In the genomic region with DNA sequence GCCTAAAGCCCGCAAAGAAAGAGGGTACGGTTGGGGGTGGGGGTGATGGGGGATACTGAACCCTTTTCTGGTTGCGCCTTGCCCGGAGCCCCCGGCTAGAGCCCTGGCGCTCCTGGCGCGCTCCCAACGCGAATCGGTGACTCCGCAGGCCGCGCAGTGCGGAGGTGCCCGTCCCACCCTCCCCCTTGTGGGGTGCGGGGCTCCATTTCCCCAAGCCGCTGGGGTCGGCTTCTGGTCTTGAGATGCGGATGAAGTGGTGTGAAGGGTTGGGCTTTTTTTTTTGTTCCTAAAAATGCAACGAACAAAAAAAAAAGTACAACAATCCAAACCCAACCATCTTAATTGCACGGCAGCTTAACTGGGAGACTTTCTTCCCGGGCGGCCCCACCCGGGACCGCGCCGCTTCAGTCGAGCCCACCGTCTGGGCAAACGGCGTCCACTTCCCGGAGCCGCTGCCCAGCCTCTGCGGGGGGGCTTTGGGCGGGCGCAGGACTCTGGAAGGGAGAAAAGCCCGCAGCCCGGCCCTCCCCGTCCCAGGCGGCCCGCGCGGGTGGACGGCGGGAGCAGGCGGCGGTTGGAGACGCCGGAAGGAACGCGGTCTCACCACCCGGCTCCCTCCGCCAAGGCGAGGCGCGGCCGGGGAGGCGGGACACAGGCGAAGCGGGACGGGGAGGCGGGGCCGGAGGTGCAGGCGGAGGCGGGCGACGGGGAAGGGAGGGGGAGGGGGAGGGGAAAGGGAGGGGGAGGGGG, we compare ENCODE assay signal across 8 cellular contexts. TPM values are rescaled to one million over a fixed set of nuclear protein-coding genes. Genes with fewer than 3 reads are reported as not detected.
DNase-seq lines count a peak whose midpoint lies in the region; ATAC-seq, FAIRE-seq and TF ChIP-seq lines count a peak whose summit lies in the region.

No MANE protein-coding gene starts in this region.

- no peak for TF ChIP-seq RAD21 in A549 (conservative IDR thresholded peaks at IDR 0.05 in 1 of 2, IDR thresholded peaks at IDR 0.05 in 1 of 2)

- no peak; a peak in 1 of 5 replicates for TF ChIP-seq EP300 in A549 (IDR thresholded peaks at IDR 0.05)

- H3K4me2 ChIP-seq in A549 = peak overlapping the region; percentile 95

- H3K27ac Mint-ChIP-seq in activated CD4-positive, alpha-beta T cell treated with anti-CD3 and anti-CD28 coated beads, Interleukin-2, amount 10 ng/mL, durations not matched to agents 24 days and 14 days = peak overlapping the region; percentile 81

- intact Hi-C loops in activated CD4-positive, alpha-beta T cell treated with anti-CD3 and anti-CD28 coated beads, Interleukin-2, amount 10 ng/mL, durations not matched to agents 24 days and 14 days (cut with micrococcal nuclease) = loop anchor here (2.0 to 5.0 kb wide), 5 partner anchors 204 to 896 kb away; partner anchors contain the start of genes EBPL and KPNA3

- peaks cover 44% of the 10 kb centered on the region for H3K36me3 Mint-ChIP-seq in activated CD4-positive, alpha-beta T cell treated with anti-CD3 and anti-CD28 coated beads, Interleukin-2, amount 10 ng/mL, durations not matched to agents 24 days and 14 days (ENCODE audit: low read depth)

- H3K9me3 ChIP-seq in A549 = no peaks in the 10 kb centered on the region

- peaks cover 32% of the 10 kb centered on the region for H3K4me1 Mint-ChIP-seq in activated CD4-positive, alpha-beta T cell treated with anti-CD3 and anti-CD28 coated beads, Interleukin-2, amount 10 ng/mL, durations not matched to agents 24 days and 14 days

- TF ChIP-seq POLR2A in A549 (IDR thresholded peaks at IDR 0.05; ENCODE audit: low read length) = peak; percentile 58

- no peaks in the 10 kb centered on the region for H3K9me3 Mint-ChIP-seq in activated CD4-positive, alpha-beta T cell treated with anti-CD3 and anti-CD28 coated beads, Interleukin-2, amount 10 ng/mL, durations not matched to agents 24 days and 14 days

- peak; percentile 52 to 91 for DNase-seq in A549 (ENCODE audit: low read depth in 1 of 2, low spot score in 1 of 2)
- DNase-seq in NCI-H345 treated with DMSO at 0.1 percent for 48 hours (lab: John Stamatoyannopoulos, UW; ENCODE audit: unreplicated experiment) = peak; percentile 29
- DNase-seq in activated CD4-positive, alpha-beta T cell treated with anti-CD3 and anti-CD28 coated beads, Interleukin-2, amount 10 ng/mL, durations not matched to agents 24 days and 14 days = peak; percentile 97
- peak; percentile 89 for DNase-seq in left lobe of liver (ENCODE audit: low spot score)
- peak; percentile 82 to 88 for DNase-seq in stimulated activated CD4-positive, alpha-beta T cell treated with anti-CD3 and anti-CD28 coated beads, Interleukin-1b, Interleukin-23, amount 100 ng/mL, for 4 hours (ENCODE audit: low read depth in 2 of 2)

- H3K4me3 Mint-ChIP-seq in activated CD4-positive, alpha-beta T cell treated with anti-CD3 and anti-CD28 coated beads, Interleukin-2, amount 10 ng/mL, durations not matched to agents 24 days and 14 days = peak overlapping the region; percentile 60

- 2% methylated on average over 16 of the region's 68 CpGs for WGBS in A549 (ENCODE audit: missing lambda C conversion rate)

- peak overlapping the region; percentile 74 for H3K4me3 ChIP-seq in A549

- H3K27ac ChIP-seq in A549 (peak overlapping the region; percentile 99 to 100), cingulate gyrus (ENCODE audit: low read depth, low read length) (peak overlapping the region; percentile 75)

- H3K27me3 Mint-ChIP-seq in activated CD4-positive, alpha-beta T cell treated with anti-CD3 and anti-CD28 coated beads, Interleukin-2, amount 10 ng/mL, durations not matched to agents 24 days and 14 days = no peaks in the 10 kb centered on the region

- peak; percentile 81 to 85 for ATAC-seq in A549
- ATAC-seq in GM18511 (IDR thresholded peaks at IDR 0.05; ENCODE audit: unreplicated experiment) = peak; percentile 46
- ATAC-seq in HG03064 (IDR thresholded peaks at IDR 0.05; ENCODE audit: low read depth, unreplicated experiment) = peak; percentile 54
- ATAC-seq in left lobe of liver = peak; percentile 80

- peaks cover 23% of the 10 kb centered on the region for H3K4me1 ChIP-seq in A549

- FAIRE-seq in A549 (lab: Jason Lieb, UNC) = no peak

- POLR2A ChIA-PET in A549 (lab: Yijun Ruan, JAX) = interaction anchor here (0.7 to 2.7 kb wide), 15 partner anchors 10 to 915 kb away, joined by 3 to 36 read pairs (median 4); partner anchors contain the start of genes EBPL, KPNA3 and SPRYD7

- CTCF ChIA-PET in A549 (lab: Yijun Ruan, JAX) = interaction anchor here (0.6 to 2.6 kb wide), 21 partner anchors 8 to 915 kb away, joined by 3 to 22 read pairs (median 4); partner anchors contain the start of genes KPNA3 and SPRYD7

- no peak for TF ChIP-seq CTCF in A549 (IDR thresholded peaks at IDR 0.05)

TF ChIP-seq in A549, 52 proteins besides CTCF, POLR2A, EP300 and RAD21:
- TF ChIP-seq SREBF2 (IDR thresholded peaks at IDR 0.05) (no peak), NPAS2 (CRISPR knock-in tag; IDR thresholded peaks at IDR 0.05; ENCODE audit: borderline replicate concordance) (no peak), FOSL2 (IDR thresholded peaks at IDR 0.05) (no peak), FOSL2 (CRISPR knock-in tag; IDR thresholded peaks at IDR 0.05) (no peak), MAX (IDR thresholded peaks at IDR 0.05) (0 out of 2 replicates have a peak, but pooled peaks have one; percentile 23), JUN (IDR thresholded peaks at IDR 0.05) (peak in 1 of 2 experiments; percentile 79; a peak in 3 of 5 replicates), CBX2 (IDR thresholded peaks at IDR 0.05; ENCODE audit: borderline replicate concordance, low read depth) (no peak), BCL3 (IDR thresholded peaks at IDR 0.05) (peak; percentile 65; the same call in 1 of the 3 replicates), PHF8 (IDR thresholded peaks at IDR 0.05; ENCODE audit: borderline replicate concordance, low read depth) (peak; percentile 80; the same call in 1 of the 2 replicates)
- TF ChIP-seq, protein P1, sequence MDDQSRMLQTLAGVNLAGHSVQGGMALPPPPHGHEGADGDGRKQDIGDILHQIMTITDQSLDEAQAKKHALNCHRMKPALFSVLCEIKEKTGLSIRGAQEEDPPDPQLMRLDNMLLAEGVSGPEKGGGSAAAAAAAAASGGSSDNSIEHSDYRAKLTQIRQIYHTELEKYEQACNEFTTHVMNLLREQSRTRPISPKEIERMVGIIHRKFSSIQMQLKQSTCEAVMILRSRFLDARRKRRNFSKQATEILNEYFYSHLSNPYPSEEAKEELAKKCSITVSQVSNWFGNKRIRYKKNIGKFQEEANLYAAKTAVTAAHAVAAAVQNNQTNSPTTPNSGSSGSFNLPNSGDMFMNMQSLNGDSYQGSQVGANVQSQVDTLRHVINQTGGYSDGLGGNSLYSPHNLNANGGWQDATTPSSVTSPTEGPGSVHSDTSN (IDR thresholded peaks at IDR 0.05) = 0 out of 2 replicates have a peak, but pooled peaks have one; percentile 36

RNA-seq across cellular contexts. Expression of gene TRIM13, which starts 0.5 kb away (rescaled TPM):
- polyA plus RNA-seq in A549 (2011; rRNA removed) (22.4 and 23.0 TPM in 2 replicates), A549 (2017; fragmentation: RNase III; extraction: RNeasy Plus Mini Kit Qiagen cat#74134 plus additional on column Dnase treatment) (10.2 to 12.5 TPM (median 10.9 TPM) in 3 replicates)
- 4.9 and 5.4 TPM in 2 replicates for polyA plus RNA-seq in A549 (2012; cell fraction: cytosol; rRNA removed)
- polyA plus RNA-seq in A549 (2012; cell fraction: nucleus; rRNA removed) = 3.2 and 5.2 TPM in 2 replicates
- polyA minus RNA-seq in A549 (2011; rRNA and poly(A)+ RNA removed) = 8.7 and 10.4 TPM in 2 replicates
- 18.0 and 18.9 TPM in 2 replicates for total RNA-seq in activated CD4-positive, alpha-beta T cell treated with anti-CD3 and anti-CD28 coated beads, Interleukin-2, amount 10 ng/mL, durations not matched to agents 24 days and 14 days
- total RNA-seq in left lobe of liver = 5.9 TPM

RNA-seq across cellular contexts. Expression of gene KCNRG, which starts 18.9 kb away (rescaled TPM):
- polyA plus RNA-seq in A549 (2011; rRNA removed) (1.4 and 1.5 TPM in 2 replicates), A549 (2017; fragmentation: RNase III; extraction: RNeasy Plus Mini Kit Qiagen cat#74134 plus additional on column Dnase treatment) (0.29 to 0.63 TPM (median 0.53 TPM) in 3 replicates)
- 0.17 and 0.28 TPM in 2 replicates for polyA plus RNA-seq in A549 (2012; cell fraction: cytosol; rRNA removed)
- polyA plus RNA-seq in A549 (2012; cell fraction: nucleus; rRNA removed) = 0.29 and 0.34 TPM in 2 replicates
- polyA minus RNA-seq in A549 (2011; rRNA and poly(A)+ RNA removed) = 2.2 and 3.1 TPM in 2 replicates
- total RNA-seq in activated CD4-positive, alpha-beta T cell treated with anti-CD3 and anti-CD28 coated beads, Interleukin-2, amount 10 ng/mL, durations not matched to agents 24 days and 14 days = 0.43 TPM in 1 of 2 replicates, not detected in the other
- not detected for total RNA-seq in left lobe of liver

Comparison
In these comparisons a context has a peak if more than half of its experiments do, and no peak if none do; other contexts are left out.
1. Peak in every context shown above with its lines: DNase-seq, ATAC-seq, H3K4me3 ChIP-seq and H3K27ac ChIP-seq.
2. DNase-seq: peak in every context shown above with its lines; median percentile 97 in activated CD4-positive, alpha-beta T cell treated with anti-CD3 and anti-CD28 coated beads, Interleukin-2, amount 10 ng/mL, durations not matched to agents 24 days and 14 days; 89 in left lobe of liver; 85 in stimulated activated CD4-positive, alpha-beta T cell treated with anti-CD3 and anti-CD28 coated beads, Interleukin-1b, Interleukin-23, amount 100 ng/mL, for 4 hours; 72 in A549; 29 in NCI-H345 treated with DMSO at 0.1 percent for 48 hours.